1 cellular context compared by ENCODE assay signal in the genomic region with DNA sequence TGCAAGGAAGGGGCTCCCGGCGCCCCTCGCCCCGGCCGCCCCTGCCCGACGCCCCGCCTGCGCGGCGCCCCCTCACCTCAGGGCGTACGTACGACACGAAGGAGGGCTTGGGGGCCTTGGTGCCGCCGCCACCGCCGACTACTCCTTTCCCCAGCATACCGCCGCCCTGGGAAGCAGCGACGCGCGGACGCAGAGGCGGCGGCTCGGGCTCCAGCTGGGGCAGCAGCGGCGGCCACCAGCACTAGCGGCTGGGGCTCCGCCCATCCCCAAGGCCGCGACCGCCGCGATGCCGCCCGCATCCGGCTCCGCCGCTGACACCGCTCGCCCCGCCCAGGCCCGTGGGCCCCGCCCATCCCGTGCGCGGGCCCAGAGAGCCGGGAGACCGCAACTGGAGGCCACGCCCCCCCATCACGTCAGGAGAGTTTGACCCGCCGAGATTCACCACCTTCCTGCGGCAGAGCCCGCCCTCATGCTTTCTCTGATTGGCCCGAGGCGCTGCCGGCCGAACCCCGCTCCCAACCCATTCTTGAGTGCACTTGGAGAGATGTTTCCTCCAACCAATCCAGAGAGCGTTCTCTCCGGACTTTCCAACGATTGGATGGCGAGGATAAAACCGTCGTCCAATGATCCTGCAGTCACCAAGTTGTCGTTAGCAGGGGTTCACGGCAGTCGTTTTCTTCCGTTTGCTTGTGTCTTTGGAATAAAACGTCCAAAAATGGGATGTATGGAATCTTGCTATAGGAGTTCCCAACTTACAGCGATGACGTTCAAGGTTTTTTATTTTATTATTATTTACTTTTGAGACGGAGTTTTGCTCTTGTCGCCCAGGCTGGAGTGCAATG.
TF ChIP-seq lines count a peak whose summit lies in the region.

A gene with protein sequence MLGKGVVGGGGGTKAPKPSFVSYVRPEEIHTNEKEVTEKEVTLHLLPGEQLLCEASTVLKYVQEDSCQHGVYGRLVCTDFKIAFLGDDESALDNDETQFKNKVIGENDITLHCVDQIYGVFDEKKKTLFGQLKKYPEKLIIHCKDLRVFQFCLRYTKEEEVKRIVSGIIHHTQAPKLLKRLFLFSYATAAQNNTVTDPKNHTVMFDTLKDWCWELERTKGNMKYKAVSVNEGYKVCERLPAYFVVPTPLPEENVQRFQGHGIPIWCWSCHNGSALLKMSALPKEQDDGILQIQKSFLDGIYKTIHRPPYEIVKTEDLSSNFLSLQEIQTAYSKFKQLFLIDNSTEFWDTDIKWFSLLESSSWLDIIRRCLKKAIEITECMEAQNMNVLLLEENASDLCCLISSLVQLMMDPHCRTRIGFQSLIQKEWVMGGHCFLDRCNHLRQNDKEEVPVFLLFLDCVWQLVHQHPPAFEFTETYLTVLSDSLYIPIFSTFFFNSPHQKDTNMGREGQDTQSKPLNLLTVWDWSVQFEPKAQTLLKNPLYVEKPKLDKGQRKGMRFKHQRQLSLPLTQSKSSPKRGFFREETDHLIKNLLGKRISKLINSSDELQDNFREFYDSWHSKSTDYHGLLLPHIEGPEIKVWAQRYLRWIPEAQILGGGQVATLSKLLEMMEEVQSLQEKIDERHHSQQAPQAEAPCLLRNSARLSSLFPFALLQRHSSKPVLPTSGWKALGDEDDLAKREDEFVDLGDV (minus strand): TSS at position 258 of the 842 bp plus-strand sequence. CDS start 101 bp downstream, at position 157.

TF ChIP-seq in liver, 16 proteins besides CTCF, POLR2A, EP300 and RAD21 (continued from another document):
- TF ChIP-seq, protein P1, sequence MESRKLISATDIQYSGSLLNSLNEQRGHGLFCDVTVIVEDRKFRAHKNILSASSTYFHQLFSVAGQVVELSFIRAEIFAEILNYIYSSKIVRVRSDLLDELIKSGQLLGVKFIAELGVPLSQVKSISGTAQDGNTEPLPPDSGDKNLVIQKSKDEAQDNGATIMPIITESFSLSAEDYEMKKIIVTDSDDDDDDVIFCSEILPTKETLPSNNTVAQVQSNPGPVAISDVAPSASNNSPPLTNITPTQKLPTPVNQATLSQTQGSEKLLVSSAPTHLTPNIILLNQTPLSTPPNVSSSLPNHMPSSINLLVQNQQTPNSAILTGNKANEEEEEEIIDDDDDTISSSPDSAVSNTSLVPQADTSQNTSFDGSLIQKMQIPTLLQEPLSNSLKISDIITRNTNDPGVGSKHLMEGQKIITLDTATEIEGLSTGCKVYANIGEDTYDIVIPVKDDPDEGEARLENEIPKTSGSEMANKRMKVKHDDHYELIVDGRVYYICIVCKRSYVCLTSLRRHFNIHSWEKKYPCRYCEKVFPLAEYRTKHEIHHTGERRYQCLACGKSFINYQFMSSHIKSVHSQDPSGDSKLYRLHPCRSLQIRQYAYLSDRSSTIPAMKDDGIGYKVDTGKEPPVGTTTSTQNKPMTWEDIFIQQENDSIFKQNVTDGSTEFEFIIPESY (IDR thresholded peaks at IDR 0.05): no peak
- TF ChIP-seq TAF1 (conservative IDR thresholded peaks at IDR 0.05): peak; percentile 82
- TF ChIP-seq FOXA2 (IDR thresholded peaks at IDR 0.05): no peak
- TF ChIP-seq HNF4G (IDR thresholded peaks at IDR 0.05): no peak
- TF ChIP-seq, protein P2, sequence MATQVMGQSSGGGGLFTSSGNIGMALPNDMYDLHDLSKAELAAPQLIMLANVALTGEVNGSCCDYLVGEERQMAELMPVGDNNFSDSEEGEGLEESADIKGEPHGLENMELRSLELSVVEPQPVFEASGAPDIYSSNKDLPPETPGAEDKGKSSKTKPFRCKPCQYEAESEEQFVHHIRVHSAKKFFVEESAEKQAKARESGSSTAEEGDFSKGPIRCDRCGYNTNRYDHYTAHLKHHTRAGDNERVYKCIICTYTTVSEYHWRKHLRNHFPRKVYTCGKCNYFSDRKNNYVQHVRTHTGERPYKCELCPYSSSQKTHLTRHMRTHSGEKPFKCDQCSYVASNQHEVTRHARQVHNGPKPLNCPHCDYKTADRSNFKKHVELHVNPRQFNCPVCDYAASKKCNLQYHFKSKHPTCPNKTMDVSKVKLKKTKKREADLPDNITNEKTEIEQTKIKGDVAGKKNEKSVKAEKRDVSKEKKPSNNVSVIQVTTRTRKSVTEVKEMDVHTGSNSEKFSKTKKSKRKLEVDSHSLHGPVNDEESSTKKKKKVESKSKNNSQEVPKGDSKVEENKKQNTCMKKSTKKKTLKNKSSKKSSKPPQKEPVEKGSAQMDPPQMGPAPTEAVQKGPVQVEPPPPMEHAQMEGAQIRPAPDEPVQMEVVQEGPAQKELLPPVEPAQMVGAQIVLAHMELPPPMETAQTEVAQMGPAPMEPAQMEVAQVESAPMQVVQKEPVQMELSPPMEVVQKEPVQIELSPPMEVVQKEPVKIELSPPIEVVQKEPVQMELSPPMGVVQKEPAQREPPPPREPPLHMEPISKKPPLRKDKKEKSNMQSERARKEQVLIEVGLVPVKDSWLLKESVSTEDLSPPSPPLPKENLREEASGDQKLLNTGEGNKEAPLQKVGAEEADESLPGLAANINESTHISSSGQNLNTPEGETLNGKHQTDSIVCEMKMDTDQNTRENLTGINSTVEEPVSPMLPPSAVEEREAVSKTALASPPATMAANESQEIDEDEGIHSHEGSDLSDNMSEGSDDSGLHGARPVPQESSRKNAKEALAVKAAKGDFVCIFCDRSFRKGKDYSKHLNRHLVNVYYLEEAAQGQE (IDR thresholded peaks at IDR 0.05): peak; percentile 56
- TF ChIP-seq FOXA1 (IDR thresholded peaks at IDR 0.05): no peak
- TF ChIP-seq GABPA (IDR thresholded peaks at IDR 0.05 in 1 of 2, conservative IDR thresholded peaks at IDR 0.05 in 1 of 2): peak in 1 of 2 donors; percentile 75
- no peak for TF ChIP-seq NR2F2 (IDR thresholded peaks at IDR 0.05)
- TF ChIP-seq, protein P3, sequence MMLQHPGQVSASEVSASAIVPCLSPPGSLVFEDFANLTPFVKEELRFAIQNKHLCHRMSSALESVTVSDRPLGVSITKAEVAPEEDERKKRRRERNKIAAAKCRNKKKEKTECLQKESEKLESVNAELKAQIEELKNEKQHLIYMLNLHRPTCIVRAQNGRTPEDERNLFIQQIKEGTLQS (IDR thresholded peaks at IDR 0.05): peak; percentile 14
- TF ChIP-seq JUND (IDR thresholded peaks at IDR 0.05): no peak
